1 cellular context compared by ENCODE assay signal in genomic region chr1:145123992-145124641, GRCh38. TPM values are rescaled to one million over a fixed set of nuclear protein-coding genes. Genes with fewer than 3 reads are reported as not detected.
"Had no signal": no experiment of that assay in that cellular context is flagged by ENCODE, and none has a peak within 500 bp of the region (broad histone marks: within the 10 kb centered on the region; RNA-seq: fewer than 3 reads in every experiment).

No MANE protein-coding gene starts in this region.

RNA-seq across cellular contexts. Expression of gene FAM72D, which starts 28.3 kb away (rescaled TPM):
- total RNA-seq: bronchial epithelial cell had no signal
